In the genomic region with DNA sequence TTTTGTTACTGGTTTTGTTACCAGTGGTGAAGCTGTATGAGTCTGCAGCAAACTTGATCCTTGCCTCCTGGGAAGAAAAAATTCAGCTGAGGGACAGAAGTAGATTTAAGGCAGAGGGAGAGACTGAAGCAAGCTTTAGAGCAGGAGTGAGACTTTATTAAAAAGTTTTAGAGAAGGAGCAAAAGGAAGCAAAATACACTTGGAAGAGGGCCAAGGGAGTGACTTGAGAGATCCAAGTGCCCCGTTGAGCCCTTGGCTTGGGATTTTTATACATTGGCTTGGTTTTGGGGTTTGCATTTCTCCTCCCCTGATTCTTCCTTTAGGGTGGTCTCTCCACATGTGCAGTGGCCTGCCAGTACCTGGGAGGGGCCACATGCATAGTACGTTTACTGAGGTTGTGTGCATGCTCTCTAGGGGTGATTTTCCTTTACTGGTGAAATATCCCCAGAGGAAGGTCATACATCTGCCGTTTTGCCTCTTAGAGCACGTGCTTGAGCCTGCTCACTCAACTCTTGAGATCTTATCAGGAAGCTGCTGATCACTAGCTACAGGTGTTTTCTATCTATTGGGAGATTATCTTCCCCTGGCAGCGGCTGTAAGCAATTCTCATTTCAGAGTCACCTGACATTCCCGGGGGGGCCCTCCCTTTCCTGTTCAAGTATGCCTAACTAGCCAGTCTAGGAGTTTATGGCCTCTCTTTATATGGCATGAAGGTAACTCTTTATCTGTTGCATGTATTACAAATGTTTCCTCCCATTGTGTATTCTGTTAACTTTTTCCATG, we compare ENCODE assay signal across 2 cellular contexts.
TF ChIP-seq lines count a peak whose summit lies in the region.

No MANE protein-coding gene starts in this region.

TF ChIP-seq in H1, 55 proteins besides CTCF, POLR2A, EP300 and RAD21:
- TF ChIP-seq BRCA1 (IDR thresholded peaks at IDR 0.05; ENCODE audit: low read depth, low read length) (no peak), CBX5 (IDR thresholded peaks at IDR 0.05; ENCODE audit: low read depth, low read length) (no peak), SP1 (IDR thresholded peaks at IDR 0.05; ENCODE audit: low read depth, low read length) (no peak), TEAD4 (IDR thresholded peaks at IDR 0.05; ENCODE audit: low read depth, low read length) (no peak)
- TF ChIP-seq, protein P1, sequence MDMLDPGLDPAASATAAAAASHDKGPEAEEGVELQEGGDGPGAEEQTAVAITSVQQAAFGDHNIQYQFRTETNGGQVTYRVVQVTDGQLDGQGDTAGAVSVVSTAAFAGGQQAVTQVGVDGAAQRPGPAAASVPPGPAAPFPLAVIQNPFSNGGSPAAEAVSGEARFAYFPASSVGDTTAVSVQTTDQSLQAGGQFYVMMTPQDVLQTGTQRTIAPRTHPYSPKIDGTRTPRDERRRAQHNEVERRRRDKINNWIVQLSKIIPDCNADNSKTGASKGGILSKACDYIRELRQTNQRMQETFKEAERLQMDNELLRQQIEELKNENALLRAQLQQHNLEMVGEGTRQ (IDR thresholded peaks at IDR 0.05; ENCODE audit: low read length), result no peak
TF ChIP-seq in H1: peak in this region for 0.

TF ChIP-seq in HEK293T, 16 proteins besides CTCF, POLR2A, EP300 and RAD21:
- TF ChIP-seq FOXM1 (IDR thresholded peaks at IDR 0.05; ENCODE audit: borderline replicate concordance) (no peak), HDGF (IDR thresholded peaks at IDR 0.05; ENCODE audit: borderline replicate concordance) (no peak), FOXA1 (IDR thresholded peaks at IDR 0.05) (no peak), LEF1 (IDR thresholded peaks at IDR 0.05; ENCODE audit: borderline replicate concordance) (no peak), ELF4 (IDR thresholded peaks at IDR 0.05) (no peak), SUZ12 (IDR thresholded peaks at IDR 0.05) (no peak), ZNF384 (IDR thresholded peaks at IDR 0.05) (no peak), FOXK2 (IDR thresholded peaks at IDR 0.05) (no peak), L3MBTL2 (conservative IDR thresholded peaks at IDR 0.05) (no peak), CTBP1 (IDR thresholded peaks at IDR 0.05; ENCODE audit: borderline replicate concordance) (no peak), SP1 (IDR thresholded peaks at IDR 0.05) (no peak), TARDBP (IDR thresholded peaks at IDR 0.05) (no peak), NFRKB (IDR thresholded peaks at IDR 0.05) (no peak), BHLHE40 (IDR thresholded peaks at IDR 0.05; ENCODE audit: borderline replicate concordance) (no peak)
- TF ChIP-seq, protein P2, sequence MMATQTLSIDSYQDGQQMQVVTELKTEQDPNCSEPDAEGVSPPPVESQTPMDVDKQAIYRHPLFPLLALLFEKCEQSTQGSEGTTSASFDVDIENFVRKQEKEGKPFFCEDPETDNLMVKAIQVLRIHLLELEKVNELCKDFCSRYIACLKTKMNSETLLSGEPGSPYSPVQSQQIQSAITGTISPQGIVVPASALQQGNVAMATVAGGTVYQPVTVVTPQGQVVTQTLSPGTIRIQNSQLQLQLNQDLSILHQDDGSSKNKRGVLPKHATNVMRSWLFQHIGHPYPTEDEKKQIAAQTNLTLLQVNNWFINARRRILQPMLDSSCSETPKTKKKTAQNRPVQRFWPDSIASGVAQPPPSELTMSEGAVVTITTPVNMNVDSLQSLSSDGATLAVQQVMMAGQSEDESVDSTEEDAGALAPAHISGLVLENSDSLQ (IDR thresholded peaks at IDR 0.05), result no peak
TF ChIP-seq in HEK293T: peak in this region for 0.
